ENCODE assay signal across 8 cellular contexts in genomic region chr9:33921967-33922895, GRCh38.
DNase-seq lines count a peak whose midpoint lies in the region; ATAC-seq and TF ChIP-seq lines count a peak whose summit lies in the region.

No MANE protein-coding gene starts in this region.

- H3K9me3 Mint-ChIP-seq in brain = no peaks in the 10 kb centered on the region
- H3K9me3 Mint-ChIP-seq in naive thymus-derived CD8-positive, alpha-beta T cell = no peaks in the 10 kb centered on the region

- H3K36me3 Mint-ChIP-seq in brain = peaks cover 46% of the 10 kb centered on the region
- peaks cover 0 to 77% (median 4%) of the 10 kb centered on the region in 3 donors for H3K36me3 Mint-ChIP-seq in naive thymus-derived CD8-positive, alpha-beta T cell

- peaks cover 9% of the 10 kb centered on the region for H3K4me1 Mint-ChIP-seq in brain
- H3K4me1 Mint-ChIP-seq in naive thymus-derived CD8-positive, alpha-beta T cell = no peaks in the 10 kb centered on the region

- ATAC-seq in left cardiac atrium (peak; percentile 4 to 13), Right ventricle myocardium superior (ENCODE audit: poor library complexity) (no peak), HG03378 (IDR thresholded peaks at IDR 0.05; ENCODE audit: unreplicated experiment) (no peak), HG02973 (IDR thresholded peaks at IDR 0.05; ENCODE audit: unreplicated experiment) (no peak)
- ATAC-seq in naive thymus-derived CD8-positive, alpha-beta T cell = peak; percentile 51 to 55

- DNase-seq in left cardiac atrium = no peak
- no peak for DNase-seq in Right ventricle myocardium superior
- DNase-seq in NCI-H82 (lab: John Stamatoyannopoulos, UW) = peak; percentile 75
- peak in 3 of 10 donors; percentile 12 to 23 (median 23) for DNase-seq in naive thymus-derived CD8-positive, alpha-beta T cell
- no peak for DNase-seq in NCI-H226

- H3K4me3 Mint-ChIP-seq in brain = no peak overlapping the region
- no peak overlapping the region for H3K4me3 Mint-ChIP-seq in naive thymus-derived CD8-positive, alpha-beta T cell

- peak overlapping the region in 3 of 5 experiments; percentile 6 to 84 (median 25) for H3K27ac Mint-ChIP-seq in brain
- H3K27ac Mint-ChIP-seq in naive thymus-derived CD8-positive, alpha-beta T cell = peak overlapping the region in 5 of 10 donors; percentile 1 to 76 (median 13)

- peak; percentile 37 to 69 for TF ChIP-seq CTCF in brain (conservative IDR thresholded peaks at IDR 0.05)

- peaks cover 6% of the 10 kb centered on the region for H3K27me3 Mint-ChIP-seq in brain
- H3K27me3 Mint-ChIP-seq in naive thymus-derived CD8-positive, alpha-beta T cell = no peaks in the 10 kb centered on the region

- POLR2A ChIA-PET in naive thymus-derived CD8-positive, alpha-beta T cell (lab: Charles Lee) = interaction anchor here (0.6 kb wide), 1 partner anchor 415 kb away, joined by 4 read pairs; no protein-coding TSS in a partner anchor

- intact Hi-C loops in left cardiac atrium (cut with DNase I) (loop anchor here (5.0 to 10.0 kb wide), 2 partner anchors 110 to 153 kb away; no protein-coding TSS in a partner anchor), Right ventricle myocardium superior (cut with DNase I) (no loop called here)

Comparison
In these comparisons a context has a peak if more than half of its experiments do, and no peak if none do; other contexts are left out.
1. ATAC-seq: peak in left cardiac atrium (2 of 2) and naive thymus-derived CD8-positive, alpha-beta T cell (2 of 2); none in Right ventricle myocardium superior (single experiment), HG03378 (single experiment) and HG02973 (single experiment).